Comparison of ENCODE assay signal across 10 cellular contexts in genomic region chr14:59123975-59124374, GRCh38.
DNase-seq lines count a peak whose midpoint lies in the region; ATAC-seq and TF ChIP-seq lines count a peak whose summit lies in the region.
"Had no signal": no experiment of that assay in that cellular context is flagged by ENCODE, and none has a peak within 500 bp of the region (broad histone marks: within the 10 kb centered on the region; RNA-seq: fewer than 3 reads in every experiment).

No MANE protein-coding gene starts in this region.

- H4K20me1 ChIP-seq in GM23338 (replicated peaks; ENCODE audit: insufficient read depth), result no peaks in the 10 kb centered on the region

- no peaks in the 10 kb centered on the region for H3K36me3 Mint-ChIP-seq in GM23338 (ENCODE audit: low read depth)
- no peaks in the 10 kb centered on the region for H3K36me3 Mint-ChIP-seq in Calu3 (ENCODE audit: insufficient read depth, unreplicated experiment)

- no peaks in the 10 kb centered on the region for H3F3A ChIP-seq in GM23338 (replicated peaks; ENCODE audit: low read depth)

- no peak overlapping the region for H3K4me3 Mint-ChIP-seq in GM23338
- no peak overlapping the region for H3K4me3 Mint-ChIP-seq in Calu3 (ENCODE audit: low read depth, unreplicated experiment)
- H3K4me3 Mint-ChIP-seq: central memory CD8-positive, alpha-beta T cell had no signal

- no peaks in the 10 kb centered on the region for H3K9me2 ChIP-seq in GM23338 (ENCODE audit: insufficient read depth)

- TF ChIP-seq CTCF in GM23338 (conservative IDR thresholded peaks at IDR 0.05; ENCODE audit: low read depth in 2 of 2), result peak; percentile 50 to 51
- peak; percentile 46 for TF ChIP-seq CTCF in RWPE1 (conservative IDR thresholded peaks at IDR 0.05; ENCODE audit: low read depth)
- TF ChIP-seq CTCF in Calu3 (IDR thresholded peaks at IDR 0.05; ENCODE audit: unreplicated experiment), result no peak

- H3K4me1 Mint-ChIP-seq in GM23338 (no peaks in the 10 kb centered on the region), Calu3 (ENCODE audit: low read depth, unreplicated experiment) (no peaks in the 10 kb centered on the region)
- H3K4me1 Mint-ChIP-seq: central memory CD8-positive, alpha-beta T cell had no signal

- POLR2A ChIA-PET in RWPE1 (lab: Yijun Ruan, JAX; ENCODE audit: low non-redundant PET), result no interaction called here

- no peak overlapping the region for H3K4me2 ChIP-seq in GM23338

- BruUV-seq in Calu3 (replicated peaks; lab: Mats Ljungman, UMichigan), result no TSS peak

- H3K9me3 Mint-ChIP-seq in GM23338, result no peaks in the 10 kb centered on the region
- H3K9me3 Mint-ChIP-seq in Calu3 (ENCODE audit: low read depth, unreplicated experiment), result no peaks in the 10 kb centered on the region
- H3K9me3 Mint-ChIP-seq: central memory CD8-positive, alpha-beta T cell had no signal

- no peaks in the 10 kb centered on the region for H3K27me3 ChIP-seq in GM23338 (ENCODE audit: insufficient read depth)

- no peaks in the 10 kb centered on the region for H3K79me2 ChIP-seq in GM23338 (replicated peaks; ENCODE audit: insufficient read depth)

- H3K36me3 ChIP-seq in GM23338 (ENCODE audit: insufficient read depth), result no peaks in the 10 kb centered on the region

- H3K4me1 ChIP-seq in GM23338 (ENCODE audit: insufficient read depth), result no peaks in the 10 kb centered on the region

- H3K27me3 Mint-ChIP-seq in GM23338 (ENCODE audit: insufficient read depth, low read depth, poor library complexity) (peaks cover under 1% of the 10 kb centered on the region), Calu3 (ENCODE audit: unreplicated experiment) (no peaks in the 10 kb centered on the region)

- H3K27ac Mint-ChIP-seq in GM23338 (no peak overlapping the region), Calu3 (ENCODE audit: unreplicated experiment) (no peak overlapping the region)

- no peak overlapping the region for H2AFZ ChIP-seq in GM23338

- H3K4me3 ChIP-seq in GM23338, result no peak overlapping the region

- intact Hi-C loops in Calu3 (cut with micrococcal nuclease; ENCODE audit: unreplicated experiment), result loop anchor here (1.0 kb wide), 2 partner anchors 96 to 623 kb away; no protein-coding TSS in a partner anchor

- CTCF ChIA-PET in RWPE1 (lab: Yijun Ruan, JAX), result interaction anchor here (0.6 to 2.2 kb wide), 5 partner anchors 49 to 970 kb away, joined by 3 to 13 read pairs (median 3); partner anchors contain the start of gene CCDC175
- CTCF ChIA-PET in Calu3 (lab: Charles Lee), result interaction anchor here (0.7 to 1.1 kb wide), 4 partner anchors 10 to 182 kb away, joined by 3 to 5 read pairs (median 3); no protein-coding TSS in a partner anchor

- DNase-seq in AG08396 (ENCODE audit: low spot score) (peak; percentile 34), GM23338 (ENCODE audit: low spot score) (peak; percentile 12), RWPE1 (ENCODE audit: low spot score) (peak; percentile 20), hepatic stellate cell (ENCODE audit: low spot score) (peak; percentile 6), putamen (ENCODE audit: low spot score) (no peak), Calu3 (no peak)
- no peak for DNase-seq in NK-92 treated with Interleukin-12 subunit alpha and Interleukin-12 subunit beta, amount 100 ng/mL, for 24 hours (lab: John Stamatoyannopoulos, UW)
- DNase-seq: RPMI8226 had no signal

- no peak for ATAC-seq in GM23338
- no peak for ATAC-seq in GM21381 (IDR thresholded peaks at IDR 0.05; ENCODE audit: unreplicated experiment)

- H3K27ac ChIP-seq in GM23338 (ENCODE audit: low read depth) (no peak overlapping the region), RWPE1 (no peak overlapping the region)

TF ChIP-seq in GM23338, 12 proteins besides CTCF, POLR2A, EP300 and RAD21 (continues in another document):
- TF ChIP-seq JUNB (IDR thresholded peaks at IDR 0.05; ENCODE audit: unreplicated experiment), result no peak
- no peak for TF ChIP-seq ETS1 (IDR thresholded peaks at IDR 0.05)
- TF ChIP-seq NANOG (IDR thresholded peaks at IDR 0.05; ENCODE audit: borderline replicate concordance), result no peak
- TF ChIP-seq ZNF114 (CRISPR knock-in tag; IDR thresholded peaks at IDR 0.05), result no peak
- TF ChIP-seq EZH2 (IDR thresholded peaks at IDR 0.05; ENCODE audit: low read depth, unreplicated experiment), result no peak
- TF ChIP-seq, protein P1, sequence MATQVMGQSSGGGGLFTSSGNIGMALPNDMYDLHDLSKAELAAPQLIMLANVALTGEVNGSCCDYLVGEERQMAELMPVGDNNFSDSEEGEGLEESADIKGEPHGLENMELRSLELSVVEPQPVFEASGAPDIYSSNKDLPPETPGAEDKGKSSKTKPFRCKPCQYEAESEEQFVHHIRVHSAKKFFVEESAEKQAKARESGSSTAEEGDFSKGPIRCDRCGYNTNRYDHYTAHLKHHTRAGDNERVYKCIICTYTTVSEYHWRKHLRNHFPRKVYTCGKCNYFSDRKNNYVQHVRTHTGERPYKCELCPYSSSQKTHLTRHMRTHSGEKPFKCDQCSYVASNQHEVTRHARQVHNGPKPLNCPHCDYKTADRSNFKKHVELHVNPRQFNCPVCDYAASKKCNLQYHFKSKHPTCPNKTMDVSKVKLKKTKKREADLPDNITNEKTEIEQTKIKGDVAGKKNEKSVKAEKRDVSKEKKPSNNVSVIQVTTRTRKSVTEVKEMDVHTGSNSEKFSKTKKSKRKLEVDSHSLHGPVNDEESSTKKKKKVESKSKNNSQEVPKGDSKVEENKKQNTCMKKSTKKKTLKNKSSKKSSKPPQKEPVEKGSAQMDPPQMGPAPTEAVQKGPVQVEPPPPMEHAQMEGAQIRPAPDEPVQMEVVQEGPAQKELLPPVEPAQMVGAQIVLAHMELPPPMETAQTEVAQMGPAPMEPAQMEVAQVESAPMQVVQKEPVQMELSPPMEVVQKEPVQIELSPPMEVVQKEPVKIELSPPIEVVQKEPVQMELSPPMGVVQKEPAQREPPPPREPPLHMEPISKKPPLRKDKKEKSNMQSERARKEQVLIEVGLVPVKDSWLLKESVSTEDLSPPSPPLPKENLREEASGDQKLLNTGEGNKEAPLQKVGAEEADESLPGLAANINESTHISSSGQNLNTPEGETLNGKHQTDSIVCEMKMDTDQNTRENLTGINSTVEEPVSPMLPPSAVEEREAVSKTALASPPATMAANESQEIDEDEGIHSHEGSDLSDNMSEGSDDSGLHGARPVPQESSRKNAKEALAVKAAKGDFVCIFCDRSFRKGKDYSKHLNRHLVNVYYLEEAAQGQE (IDR thresholded peaks at IDR 0.05; ENCODE audit: unreplicated experiment), result no peak
- no peak for TF ChIP-seq ZNF331 (CRISPR knock-in tag; IDR thresholded peaks at IDR 0.05; ENCODE audit: low read depth)
- TF ChIP-seq STAT1 (IDR thresholded peaks at IDR 0.05; ENCODE audit: unreplicated experiment), result no peak
- TF ChIP-seq EZH2phosphoT487 (IDR thresholded peaks at IDR 0.05; ENCODE audit: unreplicated experiment), result no peak
- no peak for TF ChIP-seq POLR2AphosphoS5 (IDR thresholded peaks at IDR 0.05; ENCODE audit: low read depth)

Comparison
In these comparisons a context has a peak if more than half of its experiments do, and no peak if none do; other contexts are left out.
1. DNase-seq: peak in AG08396 (single experiment), GM23338 (single experiment), RWPE1 (single experiment) and hepatic stellate cell (single experiment); none in NK-92 treated with Interleukin-12 subunit alpha and Interleukin-12 subunit beta, amount 100 ng/mL, for 24 hours (single experiment), putamen (single experiment) and Calu3 (single experiment).